ENCODE assay signal across 3 cellular contexts in the genomic region with DNA sequence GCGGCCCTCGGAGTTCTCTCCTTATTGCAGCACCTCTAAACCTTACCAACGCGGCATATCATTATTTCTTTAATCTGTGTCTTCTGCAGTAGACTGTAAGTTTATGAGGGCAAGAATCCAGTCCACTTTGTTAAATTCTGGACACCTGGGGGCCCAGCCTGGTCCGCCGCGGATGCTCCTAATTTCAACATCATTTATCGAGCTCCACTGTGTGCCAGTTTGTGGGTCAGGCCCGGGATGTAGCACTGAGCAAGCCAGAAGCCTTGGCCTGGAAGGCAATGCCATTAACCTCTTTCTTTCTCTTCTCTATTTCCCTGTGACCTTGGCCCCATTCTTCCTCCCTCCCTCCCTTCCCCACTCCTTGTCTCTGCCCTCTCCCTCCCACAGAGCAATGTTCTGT.
"Had no signal": no experiment of that assay in that cellular context is flagged by ENCODE, and none has a peak within 500 bp of the region (broad histone marks: within the 10 kb centered on the region; RNA-seq: fewer than 3 reads in every experiment).

No MANE protein-coding gene starts in this region.

- ATAC-seq: GM12878 had no signal

- DNase-seq: GDM1, GF-D8 had no signal

- H3K4me3 ChIP-seq: GM12878 had no signal
